Comparison of ENCODE assay signal across 28 cellular contexts in the genomic region with DNA sequence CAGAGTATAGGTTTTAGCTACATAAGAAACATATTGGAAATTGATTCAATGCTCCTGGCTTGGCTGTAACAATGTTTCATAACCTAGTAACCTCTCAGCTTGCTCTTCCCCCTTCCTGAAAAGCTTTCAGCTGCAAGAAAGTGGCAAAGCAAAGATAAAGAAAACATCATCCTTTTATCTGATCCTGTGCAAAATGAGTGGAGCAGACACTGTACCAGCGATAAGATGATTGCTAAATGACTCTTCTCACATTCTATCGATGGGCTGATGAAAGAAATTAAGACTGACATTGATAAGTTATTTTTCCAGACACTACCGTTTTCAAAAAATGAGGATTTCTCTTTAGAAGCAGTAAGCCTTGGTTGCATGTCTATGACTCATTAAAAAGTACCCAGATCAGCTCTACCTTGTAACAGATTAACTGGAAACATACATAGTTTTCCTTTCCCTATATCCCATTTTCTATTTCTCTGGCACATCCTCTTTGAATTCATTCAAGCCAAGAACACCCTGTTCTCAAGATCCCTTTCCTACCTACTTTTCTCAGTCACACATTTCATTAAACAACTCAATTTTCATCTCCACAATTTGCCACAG.
DNase-seq lines count a peak whose midpoint lies in the region; ATAC-seq, FAIRE-seq and TF ChIP-seq lines count a peak whose summit lies in the region.
"Had no signal": no experiment of that assay in that cellular context is flagged by ENCODE, and none has a peak within 500 bp of the region (broad histone marks: within the 10 kb centered on the region; RNA-seq: fewer than 3 reads in every experiment).

No MANE protein-coding gene starts in this region.

- TF ChIP-seq POLR2A in A549 (IDR thresholded peaks at IDR 0.05; ENCODE audit: low read length), result no peak

- FAIRE-seq in A549 (lab: Jason Lieb, UNC) (no peak), bronchial epithelial cell (lab: Jason Lieb, UNC) (no peak)
- FAIRE-seq: small intestine had no signal

- H3K14ac ChIP-seq in mesenchymal stem cell (ENCODE audit: low read length in 2 of 2), result no peak overlapping the region

- no peaks in the 10 kb centered on the region for H3K79me2 ChIP-seq in OCI-LY3 (ENCODE audit: low read length)

- H3K4me2 ChIP-seq in A549 (peak overlapping the region; percentile 67), OCI-LY3 (ENCODE audit: low read length) (peak overlapping the region; percentile 25; the same call in 1 of the 2 replicates), mesenchymal stem cell (ENCODE audit: low read length, poor library complexity, severe bottlenecking) (no peak overlapping the region)

- peak in 1 of 2 experiments; percentile 4 for DNase-seq in A549 (ENCODE audit: low read depth in 1 of 2, low spot score in 1 of 2)
- peak; percentile 9 for DNase-seq in bronchial epithelial cell (ENCODE audit: low read depth)
- no peak for DNase-seq in mesenchymal stem cell
- no peak for DNase-seq in coronary artery (ENCODE audit: low spot score)
- DNase-seq in DMS153 treated with DMSO at 0.1 percent for 48 hours (lab: John Stamatoyannopoulos, UW; ENCODE audit: unreplicated experiment), result no peak
- DNase-seq in GM19238 (ENCODE audit: insufficient read length, low spot score), result no peak
- DNase-seq: 8988T; activated B cell treated with CpG ODN at 0.5 μM for 24 hours; activated CD4-positive, alpha-beta T cell treated with anti-CD3 and anti-CD28 coated beads, Interleukin-2, amount 50 U/mL, for 48 hours; activated T-cell treated with anti-CD3 and anti-CD28 coated beads, Interleukin-2, amount 50 U/mL, for 72 hours; central memory CD4-positive, alpha-beta T cell; dermis blood vessel endothelial cell; endodermal cell; H9; heart left ventricle; MV-4-11; NCI-H1436 treated with DMSO at 0.1 percent for 48 hours; NCI-H2081 treated with DMSO at 0.1 percent for 48 hours; NCI-H774; SIG-M5; small intestine; stimulated activated naive B cell treated with anti-CD40 and anti-IgM and Interleukin-4, amounts not matched to agents 10 μg/mL and 1 μg/mL and 100 μg/mL, for 72 hours; substantia nigra; T-helper 1 cell had no signal

- H3K79me1 ChIP-seq in mesenchymal stem cell (replicated peaks; ENCODE audit: low read length, poor library complexity, severe bottlenecking), result no peaks in the 10 kb centered on the region

- TF ChIP-seq RAD21 in A549 (conservative IDR thresholded peaks at IDR 0.05 in 1 of 2, IDR thresholded peaks at IDR 0.05 in 1 of 2), result no peak

- CTCF ChIA-PET in A549 (lab: Yijun Ruan, JAX), result interaction anchor here (0.6 kb wide), 1 partner anchor 597 kb away, joined by 3 read pairs; no protein-coding TSS in a partner anchor

- H2AFZ ChIP-seq in OCI-LY3 (ENCODE audit: low read depth, low read length) (no peak overlapping the region), mesenchymal stem cell (ENCODE audit: low read depth, low read length) (no peak overlapping the region)

- 3% methylated on average over 3 of the region's 3 CpGs for WGBS in A549 (ENCODE audit: missing lambda C conversion rate)
- 69% methylated on average over 3 of the region's 3 CpGs for WGBS in mesenchymal stem cell

- peak; percentile 68; a peak in 5 of 6 replicates for ATAC-seq in A549
- no peak for ATAC-seq in GM18909 (IDR thresholded peaks at IDR 0.05; ENCODE audit: poor library complexity, unreplicated experiment)
- ATAC-seq: activated T-cell treated with anti-CD3 and anti-CD28 coated beads, Interleukin-2, amount 50 U/mL, for 72 hours; heart left ventricle; left lobe of liver; stimulated activated naive B cell treated with anti-CD40 and anti-IgM and Interleukin-4, amounts not matched to agents 10 μg/mL and 1 μg/mL and 100 μg/mL, for 72 hours had no signal

- no peak overlapping the region for H3K23ac ChIP-seq in mesenchymal stem cell (ENCODE audit: low read length in 2 of 2)

- POLR2A ChIA-PET in A549 (lab: Yijun Ruan, JAX), result interaction anchor here (0.9 kb wide), 1 partner anchor 15 kb away, joined by 4 read pairs; no protein-coding TSS in a partner anchor

- H2BK120ac ChIP-seq in mesenchymal stem cell (ENCODE audit: low read depth, low read length), result no peak overlapping the region

- H2BK12ac ChIP-seq in mesenchymal stem cell (ENCODE audit: low read length in 2 of 2), result no peak overlapping the region

- H3K4ac ChIP-seq in mesenchymal stem cell (ENCODE audit: low read depth in 1 of 2, low read length in 2 of 2), result no peak overlapping the region

- H3K4me3 ChIP-seq in A549 (no peak overlapping the region), OCI-LY3 (ENCODE audit: low read length) (no peak overlapping the region), bronchial epithelial cell (ENCODE audit: low read depth, low read length) (no peak overlapping the region), mesenchymal stem cell (ENCODE audit: insufficient read depth in 1 of 2, low read depth in 1 of 2, low read length in 2 of 2) (no peak overlapping the region), coronary artery (no peak overlapping the region)
- H3K4me3 ChIP-seq: heart left ventricle, right atrium auricular region had no signal

- no peak overlapping the region for H4K91ac ChIP-seq in mesenchymal stem cell (ENCODE audit: low read length)

- no peak overlapping the region for H4K8ac ChIP-seq in mesenchymal stem cell (ENCODE audit: low read length)

- TF ChIP-seq EP300 in A549 (IDR thresholded peaks at IDR 0.05), result no peak

- H3K36me3 ChIP-seq in OCI-LY3 (replicated peaks; ENCODE audit: low read depth, low read length), result no peaks in the 10 kb centered on the region
- H3K36me3 ChIP-seq in bronchial epithelial cell (ENCODE audit: control insufficient read depth, insufficient read depth, low read length), result no peaks in the 10 kb centered on the region
- no peaks in the 10 kb centered on the region for H3K36me3 ChIP-seq in mesenchymal stem cell (ENCODE audit: control insufficient read depth in 1 of 2, insufficient read depth in 2 of 2, low read depth in 1 of 2, low read length in 2 of 2)
- H3K36me3 ChIP-seq: heart left ventricle, right atrium auricular region had no signal

- H4K20me1 ChIP-seq in OCI-LY3 (ENCODE audit: insufficient read depth, low read length), result no peaks in the 10 kb centered on the region

- H3K27me3 ChIP-seq in OCI-LY3 (ENCODE audit: low read depth, low read length), result no peaks in the 10 kb centered on the region
- no peaks in the 10 kb centered on the region for H3K27me3 ChIP-seq in bronchial epithelial cell (ENCODE audit: control insufficient read depth, insufficient read depth, low read length)
- no peaks in the 10 kb centered on the region for H3K27me3 ChIP-seq in mesenchymal stem cell (ENCODE audit: control insufficient read depth in 1 of 2, insufficient read depth in 1 of 2, low read length in 2 of 2)
- H3K27me3 ChIP-seq: heart left ventricle, right atrium auricular region had no signal

- no peaks in the 10 kb centered on the region for H3K9me3 ChIP-seq in A549
- no peaks in the 10 kb centered on the region for H3K9me3 ChIP-seq in OCI-LY3 (ENCODE audit: insufficient read depth, low read length)
- H3K9me3 ChIP-seq in mesenchymal stem cell (ENCODE audit: control insufficient read depth, low read length), result peaks cover 5% of the 10 kb centered on the region

- peak overlapping the region; percentile 21 for H2BK5ac ChIP-seq in mesenchymal stem cell (ENCODE audit: low read depth, low read length, poor library complexity, severe bottlenecking)

- H3K18ac ChIP-seq in mesenchymal stem cell (ENCODE audit: low read depth in 1 of 2, low read length in 2 of 2), result no peak overlapping the region

- TF ChIP-seq CTCF in A549 (IDR thresholded peaks at IDR 0.05), result no peak
- no peak for TF ChIP-seq CTCF in OCI-LY3 (IDR thresholded peaks at IDR 0.05; ENCODE audit: low read depth, low read length)
- no peak for TF ChIP-seq CTCF in bronchial epithelial cell (IDR thresholded peaks at IDR 0.05; ENCODE audit: insufficient read depth, low read length, severe bottlenecking)
- TF ChIP-seq CTCF in coronary artery (IDR thresholded peaks at IDR 0.05), result no peak

- no peak overlapping the region for H2AK5ac ChIP-seq in mesenchymal stem cell (ENCODE audit: low read length, severe bottlenecking)

- peaks cover 24% of the 10 kb centered on the region for H3K4me1 ChIP-seq in A549
- H3K4me1 ChIP-seq in OCI-LY3 (ENCODE audit: low read length), result peaks cover 58% of the 10 kb centered on the region
- H3K4me1 ChIP-seq in mesenchymal stem cell (ENCODE audit: control insufficient read depth, insufficient read depth, low read depth, low read length), result peaks cover 5% of the 10 kb centered on the region
- H3K4me1 ChIP-seq: heart left ventricle, right atrium auricular region had no signal

- no peak overlapping the region for H2BK15ac ChIP-seq in mesenchymal stem cell (ENCODE audit: low read depth, poor library complexity, severe bottlenecking)

- H3K9ac ChIP-seq in OCI-LY3 (ENCODE audit: low read length), result no peak overlapping the region
- H3K9ac ChIP-seq in mesenchymal stem cell (ENCODE audit: low read length), result no peak overlapping the region

- H3K27ac ChIP-seq in A549 (peak overlapping the region; percentile 63 to 68), OCI-LY3 (ENCODE audit: low read length) (no peak overlapping the region), mesenchymal stem cell (ENCODE audit: low read length, poor library complexity, severe bottlenecking) (peak overlapping the region; percentile 79), coronary artery (no peak overlapping the region)
- H3K27ac ChIP-seq: heart left ventricle, right atrium auricular region had no signal

TF ChIP-seq in A549, 52 proteins besides CTCF, POLR2A, EP300 and RAD21:
- no peak for TF ChIP-seq FOSL2 (IDR thresholded peaks at IDR 0.05)
- peak; percentile 42; the same call in 1 of the 2 replicates for TF ChIP-seq FOSL2 (CRISPR knock-in tag; IDR thresholded peaks at IDR 0.05)
- TF ChIP-seq, protein P1, sequence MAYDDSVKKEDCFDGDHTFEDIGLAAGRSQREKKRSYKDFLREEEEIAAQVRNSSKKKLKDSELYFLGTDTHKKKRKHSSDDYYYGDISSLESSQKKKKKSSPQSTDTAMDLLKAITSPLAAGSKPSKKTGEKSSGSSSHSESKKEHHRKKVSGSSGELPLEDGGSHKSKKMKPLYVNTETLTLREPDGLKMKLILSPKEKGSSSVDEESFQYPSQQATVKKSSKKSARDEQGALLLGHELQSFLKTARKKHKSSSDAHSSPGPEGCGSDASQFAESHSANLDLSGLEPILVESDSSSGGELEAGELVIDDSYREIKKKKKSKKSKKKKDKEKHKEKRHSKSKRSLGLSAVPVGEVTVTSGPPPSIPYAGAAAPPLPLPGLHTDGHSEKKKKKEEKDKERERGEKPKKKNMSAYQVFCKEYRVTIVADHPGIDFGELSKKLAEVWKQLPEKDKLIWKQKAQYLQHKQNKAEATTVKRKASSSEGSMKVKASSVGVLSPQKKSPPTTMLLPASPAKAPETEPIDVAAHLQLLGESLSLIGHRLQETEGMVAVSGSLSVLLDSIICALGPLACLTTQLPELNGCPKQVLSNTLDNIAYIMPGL (CRISPR knock-in tag; IDR thresholded peaks at IDR 0.05; ENCODE audit: borderline replicate concordance), result no peak

Comparison
In these comparisons a context has a peak if more than half of its experiments do, and no peak if none do; other contexts are left out.
1. H3K27ac ChIP-seq: peak in A549 (2 of 2) and mesenchymal stem cell (single experiment); none in OCI-LY3 (single experiment) and coronary artery (0 of 2).